Comparison of ENCODE assay signal across 8 cellular contexts in genomic region chr5:176542596-176543427, GRCh38. TPM values are rescaled to one million over a fixed set of nuclear protein-coding genes. Genes with fewer than 3 reads are reported as not detected.
DNase-seq lines count a peak whose midpoint lies in the region; ATAC-seq and TF ChIP-seq lines count a peak whose summit lies in the region.

No MANE protein-coding gene starts in this region.

- DNase-seq in CD4-positive, CD25-positive, alpha-beta regulatory T cell: peak; percentile 29 to 58 (median 40)
- peak in 2 of 3 donors; percentile 19 to 22 for DNase-seq in effector memory CD4-positive, alpha-beta T cell
- DNase-seq in HT-29 (ENCODE audit: low spot score): no peak
- no peak for DNase-seq in NCI-H187 treated with DMSO at 0.1 percent for 48 hours (lab: John Stamatoyannopoulos, UW)

- no peaks in the 10 kb centered on the region for H3K36me3 Mint-ChIP-seq in CD4-positive, CD25-positive, alpha-beta regulatory T cell

- H3K36me3 ChIP-seq in CD4-positive, CD25-positive, alpha-beta regulatory T cell (ENCODE audit: control insufficient read depth, insufficient read depth, low read length): no peaks in the 10 kb centered on the region
- H3K36me3 ChIP-seq in effector memory CD4-positive, alpha-beta T cell (ENCODE audit: control insufficient read depth, insufficient read depth, low read length): no peaks in the 10 kb centered on the region
- no peaks in the 10 kb centered on the region for H3K36me3 ChIP-seq in mucosa of rectum (ENCODE audit: control insufficient read depth in 2 of 2, insufficient read depth in 2 of 2, low read length in 2 of 2)

- no peaks in the 10 kb centered on the region for H3K9me3 Mint-ChIP-seq in CD4-positive, CD25-positive, alpha-beta regulatory T cell

- no peaks in the 10 kb centered on the region for H3K9me3 ChIP-seq in CD4-positive, CD25-positive, alpha-beta regulatory T cell (ENCODE audit: control insufficient read depth in 2 of 2, low read length in 2 of 2)
- no peaks in the 10 kb centered on the region for H3K9me3 ChIP-seq in effector memory CD4-positive, alpha-beta T cell (ENCODE audit: control insufficient read depth, low read length)
- no peaks in the 10 kb centered on the region for H3K9me3 ChIP-seq in mucosa of rectum (ENCODE audit: control insufficient read depth in 2 of 2, low read length in 2 of 2)

- H3K4me1 ChIP-seq in CD4-positive, CD25-positive, alpha-beta regulatory T cell (ENCODE audit: control insufficient read depth, insufficient read depth, low read length, poor library complexity, severe bottlenecking): peaks cover 66% of the 10 kb centered on the region
- H3K4me1 ChIP-seq in effector memory CD4-positive, alpha-beta T cell (ENCODE audit: control insufficient read depth, insufficient read depth, low read length, poor library complexity, severe bottlenecking): peaks cover 57% of the 10 kb centered on the region
- peaks cover 44 to 45% of the 10 kb centered on the region in 2 donors for H3K4me1 ChIP-seq in mucosa of rectum (ENCODE audit: control insufficient read depth in 2 of 2, insufficient read depth in 2 of 2, low read length in 2 of 2)

- peak overlapping the region; percentile 86 to 93 for H3K9ac ChIP-seq in mucosa of rectum (ENCODE audit: low read depth in 1 of 2, low read length in 2 of 2)

- peak overlapping the region; percentile 91 for H3K27ac ChIP-seq in CD4-positive, CD25-positive, alpha-beta regulatory T cell (ENCODE audit: insufficient read depth, low read length, poor library complexity, severe bottlenecking)
- peak overlapping the region; percentile 90 for H3K27ac ChIP-seq in effector memory CD4-positive, alpha-beta T cell (ENCODE audit: insufficient read depth, low read length, poor library complexity, severe bottlenecking)
- H3K27ac ChIP-seq in mucosa of rectum (ENCODE audit: low read depth in 2 of 2, low read length in 2 of 2): peak overlapping the region; percentile 95 to 99

- H3K4me1 Mint-ChIP-seq in CD4-positive, CD25-positive, alpha-beta regulatory T cell: peaks cover 0 to 81% (median 52%) of the 10 kb centered on the region in 4 donors

- no peaks in the 10 kb centered on the region for H3K27me3 ChIP-seq in CD4-positive, CD25-positive, alpha-beta regulatory T cell (ENCODE audit: control insufficient read depth, insufficient read depth, low read length)
- no peaks in the 10 kb centered on the region for H3K27me3 ChIP-seq in effector memory CD4-positive, alpha-beta T cell (replicated peaks; ENCODE audit: control insufficient read depth, insufficient read depth, low read length, poor library complexity, severe bottlenecking)
- H3K27me3 ChIP-seq in mucosa of rectum (ENCODE audit: control insufficient read depth in 2 of 2, insufficient read depth in 2 of 2, low read length in 2 of 2): no peaks in the 10 kb centered on the region

- H3K4me3 ChIP-seq in CD4-positive, CD25-positive, alpha-beta regulatory T cell (ENCODE audit: low read depth, low read length): peak overlapping the region; percentile 67
- H3K4me3 ChIP-seq in effector memory CD4-positive, alpha-beta T cell (ENCODE audit: insufficient read depth, low read depth, low read length, poor library complexity, severe bottlenecking): peak overlapping the region; percentile 70
- H3K4me3 ChIP-seq in mucosa of rectum (ENCODE audit: low read length in 2 of 2): peak overlapping the region; percentile 71 to 88

- no peaks in the 10 kb centered on the region for H3K27me3 Mint-ChIP-seq in CD4-positive, CD25-positive, alpha-beta regulatory T cell

- ATAC-seq in CD4-positive, CD25-positive, alpha-beta regulatory T cell (ENCODE audit: low read depth in 2 of 2): peak; percentile 19 to 22
- ATAC-seq in GM18861 (IDR thresholded peaks at IDR 0.05; ENCODE audit: unreplicated experiment) (peak; percentile 35), HG03066 (IDR thresholded peaks at IDR 0.05; ENCODE audit: low read depth, unreplicated experiment) (peak; percentile 39), SK-N-SH treated with all-trans-retinoic acid at 6 μM for 48 hours (peak; percentile 31)

- H3K4me3 Mint-ChIP-seq in CD4-positive, CD25-positive, alpha-beta regulatory T cell: peak overlapping the region; percentile 92 to 97 (median 94)

- H3K27ac Mint-ChIP-seq in CD4-positive, CD25-positive, alpha-beta regulatory T cell: peak overlapping the region; percentile 97 to 100 (median 98)

TF ChIP-seq in SK-N-SH treated with all-trans-retinoic acid at 6 μM for 48 hours, 23 proteins besides CTCF, POLR2A, EP300 and RAD21:
- TF ChIP-seq ISL1 (CRISPR knock-in tag; IDR thresholded peaks at IDR 0.05): no peak
- TF ChIP-seq CSDC2 (CRISPR knock-in tag; IDR thresholded peaks at IDR 0.05): no peak
- TF ChIP-seq TCF4 (CRISPR knock-in tag; IDR thresholded peaks at IDR 0.05; ENCODE audit: borderline replicate concordance): no peak
- TF ChIP-seq OSR1 (CRISPR knock-in tag; IDR thresholded peaks at IDR 0.05): no peak
- no peak for TF ChIP-seq TSHZ2 (CRISPR knock-in tag; IDR thresholded peaks at IDR 0.05)
- no peak for TF ChIP-seq TOX (CRISPR knock-in tag; IDR thresholded peaks at IDR 0.05; ENCODE audit: borderline replicate concordance)
- TF ChIP-seq GLIS3 (CRISPR knock-in tag; IDR thresholded peaks at IDR 0.05): no peak
- no peak for TF ChIP-seq POU6F1 (CRISPR knock-in tag; IDR thresholded peaks at IDR 0.05; ENCODE audit: borderline replicate concordance, low read depth)

RNA-seq across cellular contexts. Expression of gene RNF44, which starts 5.6 kb away (rescaled TPM):
- 268 TPM for total RNA-seq in CD4-positive, CD25-positive, alpha-beta regulatory T cell
- 1 to 10 TPM; 2.3 to 4.3 (median 3.4) TPM for polyA plus RNA-seq in CD4-positive, CD25-positive, alpha-beta regulatory T cell
- total RNA-seq in HT-29 (2014; rRNA removed; shearing (Covaris generic)): 42.3 and 55.0 TPM in 2 replicates

RNA-seq across cellular contexts. Expression of gene CDHR2, which starts 6.3 kb away (rescaled TPM):
- 1.3 TPM for total RNA-seq in CD4-positive, CD25-positive, alpha-beta regulatory T cell
- polyA plus RNA-seq in CD4-positive, CD25-positive, alpha-beta regulatory T cell: not detected
- total RNA-seq in HT-29 (2014; rRNA removed; shearing (Covaris generic)): 0.16 and 0.20 TPM in 2 replicates

Comparison
In these comparisons a context has a peak if more than half of its experiments do, and no peak if none do; other contexts are left out.
1. DNase-seq: peak in CD4-positive, CD25-positive, alpha-beta regulatory T cell (3 of 3) and effector memory CD4-positive, alpha-beta T cell (2 of 3); none in HT-29 (single experiment) and NCI-H187 treated with DMSO at 0.1 percent for 48 hours (single experiment).
2. Peak in every context shown above with its lines, with median percentiles within 50 percentile points of each other: ATAC-seq, H3K27ac ChIP-seq and H3K4me3 ChIP-seq.